17 cellular contexts compared by ENCODE assay signal in the genomic region with DNA sequence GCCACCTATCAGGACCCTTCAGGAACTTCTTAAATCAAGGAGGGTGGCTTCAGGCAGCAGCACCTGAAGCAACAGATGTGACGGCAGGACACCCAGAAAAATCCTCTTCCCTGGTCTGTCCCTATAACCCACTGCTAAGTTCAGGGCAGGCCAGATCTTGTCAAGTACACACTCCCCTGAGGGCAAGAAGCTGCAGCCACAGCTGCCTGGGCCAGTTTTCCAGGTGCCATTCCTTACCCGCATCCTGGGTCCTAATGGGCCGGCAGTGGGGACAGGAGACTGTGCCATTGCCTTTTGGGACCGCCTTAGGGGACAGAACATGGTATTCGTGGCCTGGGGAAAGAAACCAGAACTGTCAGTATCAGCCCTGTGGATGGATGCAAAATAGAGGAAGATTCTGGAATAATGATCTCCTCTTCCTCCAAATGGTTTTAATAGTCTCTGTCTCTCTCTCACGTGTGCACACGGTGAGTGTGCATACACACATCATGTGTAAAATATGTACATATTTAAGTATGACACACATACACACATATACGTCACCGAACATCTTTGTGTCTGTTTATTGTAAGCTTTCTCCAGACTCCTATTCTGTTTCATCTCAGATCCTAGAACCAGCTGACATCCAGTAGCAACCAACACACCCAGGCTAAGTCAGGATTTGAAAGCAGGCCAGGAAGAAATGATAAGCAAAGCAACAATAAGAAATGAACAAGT. TPM values are rescaled to one million over a fixed set of nuclear protein-coding genes. Genes with fewer than 3 reads are reported as not detected.
A peak's percentile ranks its signal among the peaks of the same experiment; 100 is the strongest.
DNase-seq lines count a peak whose midpoint lies in the region; ATAC-seq and TF ChIP-seq lines count a peak whose summit lies in the region.
"Had no signal": no experiment of that assay in that cellular context is flagged by ENCODE, and none has a peak within 500 bp of the region (broad histone marks: within the 10 kb centered on the region; RNA-seq: fewer than 3 reads in every experiment).

No MANE protein-coding gene starts in this region.

- TF ChIP-seq POLR2A in transverse colon (IDR thresholded peaks at IDR 0.05), result no peak

- no peak overlapping the region for H3K4me3 Mint-ChIP-seq in activated naive CD4-positive, alpha-beta T cell treated with anti-CD3 and anti-CD28 coated beads, Interleukin-2, amount 50 U/mL, for 24 hours
- no peak overlapping the region for H3K4me3 Mint-ChIP-seq in activated naive CD8-positive, alpha-beta T cell
- H3K4me3 Mint-ChIP-seq: mesothelial cell of epicardium had no signal

- intact Hi-C loops in transverse colon (cut with DNase I; ENCODE audit: low total_unique reads), result loop anchor here (10.0 kb wide), 2 partner anchors 51 to 301 kb away; no protein-coding TSS in a partner anchor

- WGBS in hepatocyte (ENCODE audit: low lambda C conversion rate, missing lambda C conversion rate), result 84% methylated on average over 9 of the region's 9 CpGs
- WGBS in transverse colon (ENCODE audit: low coverage in 1 of 2), 2 donors, result 86 to 87% methylated on average over 6 to 9 of the region's 9 CpGs

- H3K36me3 ChIP-seq in hepatocyte (replicated peaks; ENCODE audit: insufficient read depth, low read depth), result no peaks in the 10 kb centered on the region
- H3K36me3 ChIP-seq in transverse colon, result peaks cover 0 to 72% (median 23%) of the 10 kb centered on the region in 4 donors

- peak; percentile 85 for TF ChIP-seq EP300 in transverse colon (IDR thresholded peaks at IDR 0.05; ENCODE audit: low read depth)

- TF ChIP-seq CTCF in hepatocyte (IDR thresholded peaks at IDR 0.05; ENCODE audit: poor library complexity) (no peak), transverse colon (IDR thresholded peaks at IDR 0.05) (no peak)

- no peak for DNase-seq in activated naive CD4-positive, alpha-beta T cell (lab: John Stamatoyannopoulos, UW)
- DNase-seq in hepatocyte (ENCODE audit: low spot score) (peak; percentile 34), transverse colon (no peak), NCI-H187 treated with DMSO at 0.1 percent for 48 hours (lab: John Stamatoyannopoulos, UW) (no peak), NCI-H146 (lab: John Stamatoyannopoulos, UW) (no peak)
- DNase-seq: DMS153; effector CD4-positive, alpha-beta T cell; NCI-H2081; pancreas; SIG-M5 had no signal

- peaks cover 4% of the 10 kb centered on the region for H3K4me1 ChIP-seq in hepatocyte (ENCODE audit: insufficient read depth)
- peaks cover 0 to 3% (median 2%) of the 10 kb centered on the region in 4 donors for H3K4me1 ChIP-seq in transverse colon
- H3K4me1 ChIP-seq: pancreas had no signal

- H3K9me3 Mint-ChIP-seq in activated naive CD4-positive, alpha-beta T cell treated with anti-CD3 and anti-CD28 coated beads, Interleukin-2, amount 50 U/mL, for 24 hours, result no peaks in the 10 kb centered on the region
- H3K9me3 Mint-ChIP-seq in activated naive CD8-positive, alpha-beta T cell (ENCODE audit: low read depth), result no peaks in the 10 kb centered on the region
- H3K9me3 Mint-ChIP-seq: mesothelial cell of epicardium had no signal

- H3K27ac ChIP-seq in hepatocyte (peak overlapping the region; percentile 50), transverse colon (peak overlapping the region; percentile 10 to 69 (median 57))
- H3K27ac ChIP-seq: pancreas had no signal

- H3K4me3 ChIP-seq in hepatocyte, result no peak overlapping the region
- no peak overlapping the region for H3K4me3 ChIP-seq in transverse colon
- H3K4me3 ChIP-seq: pancreas had no signal

- H3K36me3 Mint-ChIP-seq in activated naive CD4-positive, alpha-beta T cell treated with anti-CD3 and anti-CD28 coated beads, Interleukin-2, amount 50 U/mL, for 24 hours, result peaks cover 15% of the 10 kb centered on the region
- H3K36me3 Mint-ChIP-seq in activated naive CD8-positive, alpha-beta T cell, result peaks cover 10% of the 10 kb centered on the region

- H4K20me1 ChIP-seq in hepatocyte (ENCODE audit: insufficient read depth, poor library complexity, severe bottlenecking), result no peaks in the 10 kb centered on the region

- H3K9me2 ChIP-seq in hepatocyte (replicated peaks; ENCODE audit: insufficient read depth), result no peaks in the 10 kb centered on the region

- no peaks in the 10 kb centered on the region for H3K27me3 ChIP-seq in hepatocyte
- H3K27me3 ChIP-seq in transverse colon, result no peaks in the 10 kb centered on the region
- H3K27me3 ChIP-seq: pancreas had no signal

- no peaks in the 10 kb centered on the region for H3K79me2 ChIP-seq in hepatocyte

- H3K4me1 Mint-ChIP-seq in activated naive CD4-positive, alpha-beta T cell treated with anti-CD3 and anti-CD28 coated beads, Interleukin-2, amount 50 U/mL, for 24 hours, result peaks cover 16% of the 10 kb centered on the region
- peaks cover 29% of the 10 kb centered on the region for H3K4me1 Mint-ChIP-seq in activated naive CD8-positive, alpha-beta T cell (ENCODE audit: low read depth)
- H3K4me1 Mint-ChIP-seq: mesothelial cell of epicardium had no signal

- in situ Hi-C loops in transverse colon (cut with MboI; ENCODE audit: low pct_ligation_motif_present in 1 of 4, low pct_unique_long_range_greater_than_20kb in 1 of 4, low sequenced_read_pairs in 3 of 4), result no loop called here

- H3K9me3 ChIP-seq in hepatocyte (ENCODE audit: low read depth) (no peaks in the 10 kb centered on the region), transverse colon (no peaks in the 10 kb centered on the region)
- H3K9me3 ChIP-seq: pancreas had no signal

- no peak overlapping the region for H3K4me2 ChIP-seq in hepatocyte

- no peak overlapping the region for H2AFZ ChIP-seq in hepatocyte

- ATAC-seq in HG03354 (IDR thresholded peaks at IDR 0.05; ENCODE audit: poor library complexity, severe bottlenecking, unreplicated experiment), result no peak
- ATAC-seq: HCT116, pancreas had no signal

- H3K27ac Mint-ChIP-seq in activated naive CD4-positive, alpha-beta T cell treated with anti-CD3 and anti-CD28 coated beads, Interleukin-2, amount 50 U/mL, for 24 hours, result peak overlapping the region; percentile 86
- peak overlapping the region; percentile 65 for H3K27ac Mint-ChIP-seq in activated naive CD8-positive, alpha-beta T cell
- H3K27ac Mint-ChIP-seq: mesothelial cell of epicardium had no signal

- no peaks in the 10 kb centered on the region for H3K27me3 Mint-ChIP-seq in activated naive CD4-positive, alpha-beta T cell treated with anti-CD3 and anti-CD28 coated beads, Interleukin-2, amount 50 U/mL, for 24 hours
- H3K27me3 Mint-ChIP-seq in activated naive CD8-positive, alpha-beta T cell, result no peaks in the 10 kb centered on the region

RNA-seq across cellular contexts. Expression of a gene that starts 14.0 kb away (rescaled TPM):
- total RNA-seq in hepatocyte (45.7 and 52.0 TPM in 2 replicates), transverse colon (not detected)
- 80.9 and 136 TPM in 2 replicates for polyA plus RNA-seq in hepatocyte
- total RNA-seq: astrocyte, mesothelial cell of epicardium, temporal lobe had no signal

RNA-seq across cellular contexts. Expression of a gene that starts 20.7 kb away (rescaled TPM):
- total RNA-seq in hepatocyte, result 397 and 472 TPM in 2 replicates
- 538 and 976 TPM in 2 replicates for polyA plus RNA-seq in hepatocyte
- total RNA-seq in transverse colon, result not detected
- total RNA-seq: astrocyte, mesothelial cell of epicardium, temporal lobe had no signal

RNA-seq across cellular contexts. Expression of a gene that starts 44.2 kb away (rescaled TPM):
- total RNA-seq in hepatocyte (12.9 and 13.8 TPM in 2 replicates), transverse colon (10 to 100 TPM; 34.8 to 63.2 (median 48.6) TPM)
- polyA plus RNA-seq in hepatocyte, result 4.5 and 6.6 TPM in 2 replicates

Comparison
In these comparisons a context has a peak if more than half of its experiments do, and no peak if none do; other contexts are left out.
1. RNA of a gene that starts 14.0 kb away (total RNA-seq): 45.7 to 52.0 TPM in hepatocyte; not detected in transverse colon; every median in the first group is over 10 times any median in the second.
2. RNA of a gene that starts 20.7 kb away (total RNA-seq): 397 to 472 TPM in hepatocyte; not detected in transverse colon; every median in the first group is over 100 times any median in the second.